Comparison of ENCODE assay signal across 19 cellular contexts in genomic region chr5:39203291-39203922, GRCh38. TPM values are rescaled to one million over a fixed set of nuclear protein-coding genes. Genes with fewer than 3 reads are reported as not detected.
DNase-seq lines count a peak whose midpoint lies in the region; ATAC-seq, FAIRE-seq and TF ChIP-seq lines count a peak whose summit lies in the region.
"Had no signal": no experiment of that assay in that cellular context is flagged by ENCODE, and none has a peak within 500 bp of the region (broad histone marks: within the 10 kb centered on the region; RNA-seq: fewer than 3 reads in every experiment).

No MANE protein-coding gene starts in this region.

- H3K9me3 ChIP-seq in CD4-positive, CD25-positive, alpha-beta regulatory T cell (ENCODE audit: control insufficient read depth in 2 of 2, low read length in 2 of 2): no peaks in the 10 kb centered on the region
- no peaks in the 10 kb centered on the region for H3K9me3 ChIP-seq in naive thymus-derived CD4-positive, alpha-beta T cell (ENCODE audit: control insufficient read depth in 2 of 3, low read length in 3 of 3)
- H3K9me3 ChIP-seq in psoas muscle: no peaks in the 10 kb centered on the region
- H3K9me3 ChIP-seq: BLaER1, gastroesophageal sphincter, HAP-1, right lobe of liver, SJCRH30 had no signal

- intact Hi-C loops in naive thymus-derived CD4-positive, alpha-beta T cell (cut with micrococcal nuclease): loop anchor here (1.0 to 10.0 kb wide), 7 partner anchors 8 to 1201 kb away; partner anchors contain the start of gene RICTOR (in 1 of the 2)
- intact Hi-C loops in psoas muscle (cut with DNase I): no loop called here

- WGBS in psoas muscle, 3 donors: 87 to 90% (median 89%) methylated on average over 1 of the region's 1 CpG

- peak overlapping the region; percentile 94 to 99 (median 96) for H3K4me3 Mint-ChIP-seq in CD4-positive, CD25-positive, alpha-beta regulatory T cell
- H3K4me3 Mint-ChIP-seq in activated T-helper 17 cell treated with anti-CD3 and anti-CD28 coated beads, Interleukin-2, amount 50 U/mL, for 72 hours: peak overlapping the region; percentile 91
- H3K4me3 Mint-ChIP-seq in naive thymus-derived CD4-positive, alpha-beta T cell: peak overlapping the region; percentile 75 to 100 (median 96)
- H3K4me3 Mint-ChIP-seq: memory B cell had no signal

- no peaks in the 10 kb centered on the region for H3K27me3 Mint-ChIP-seq in CD4-positive, CD25-positive, alpha-beta regulatory T cell
- H3K27me3 Mint-ChIP-seq in activated T-helper 17 cell treated with anti-CD3 and anti-CD28 coated beads, Interleukin-2, amount 50 U/mL, for 72 hours: no peaks in the 10 kb centered on the region
- no peaks in the 10 kb centered on the region for H3K27me3 Mint-ChIP-seq in naive thymus-derived CD4-positive, alpha-beta T cell
- H3K27me3 Mint-ChIP-seq: memory B cell had no signal

- H3K36me3 Mint-ChIP-seq in CD4-positive, CD25-positive, alpha-beta regulatory T cell: peaks cover 24% of the 10 kb centered on the region
- peaks cover 38% of the 10 kb centered on the region for H3K36me3 Mint-ChIP-seq in activated T-helper 17 cell treated with anti-CD3 and anti-CD28 coated beads, Interleukin-2, amount 50 U/mL, for 72 hours (ENCODE audit: low read depth)
- peaks cover 12 to 30% (median 23%) of the 10 kb centered on the region in 5 donors for H3K36me3 Mint-ChIP-seq in naive thymus-derived CD4-positive, alpha-beta T cell
- H3K36me3 Mint-ChIP-seq: memory B cell had no signal

- TF ChIP-seq CTCF in psoas muscle (IDR thresholded peaks at IDR 0.05): no peak

- ATAC-seq in CD4-positive, CD25-positive, alpha-beta regulatory T cell (ENCODE audit: low read depth in 2 of 2): no peak
- no peak for ATAC-seq in activated T-helper 17 cell treated with anti-CD3 and anti-CD28 coated beads, Interleukin-2, amount 50 U/mL, for 72 hours (replicated peaks)
- peak; percentile 46 for ATAC-seq in naive thymus-derived CD4-positive, alpha-beta T cell
- ATAC-seq in HG03108 (IDR thresholded peaks at IDR 0.05; ENCODE audit: unreplicated experiment) (no peak), psoas muscle (no peak), GM18907 (IDR thresholded peaks at IDR 0.05; ENCODE audit: unreplicated experiment) (no peak)
- ATAC-seq: gastroesophageal sphincter had no signal

- peaks cover 19 to 53% (median 44%) of the 10 kb centered on the region in 4 donors for H3K4me1 Mint-ChIP-seq in CD4-positive, CD25-positive, alpha-beta regulatory T cell
- H3K4me1 Mint-ChIP-seq in activated T-helper 17 cell treated with anti-CD3 and anti-CD28 coated beads, Interleukin-2, amount 50 U/mL, for 72 hours: peaks cover 33% of the 10 kb centered on the region
- H3K4me1 Mint-ChIP-seq in naive thymus-derived CD4-positive, alpha-beta T cell: peaks cover 31 to 52% (median 51%) of the 10 kb centered on the region in 7 donors

- no peaks in the 10 kb centered on the region for H3K27me3 ChIP-seq in CD4-positive, CD25-positive, alpha-beta regulatory T cell (ENCODE audit: control insufficient read depth, insufficient read depth, low read length)
- H3K27me3 ChIP-seq in naive thymus-derived CD4-positive, alpha-beta T cell (ENCODE audit: control insufficient read depth in 2 of 2, insufficient read depth in 2 of 2, low read length in 2 of 2): no peaks in the 10 kb centered on the region
- H3K27me3 ChIP-seq in psoas muscle (ENCODE audit: insufficient read depth in 3 of 3, low read length in 2 of 3): no peaks in the 10 kb centered on the region
- H3K27me3 ChIP-seq: BLaER1, gastroesophageal sphincter, right lobe of liver had no signal

- FAIRE-seq in H54 (lab: Jason Lieb, UNC): peak; percentile 20

- TF ChIP-seq POLR2A in H54 (IDR thresholded peaks at IDR 0.05; ENCODE audit: low read depth, low read length): no peak

- POLR2A ChIA-PET in naive thymus-derived CD4-positive, alpha-beta T cell (lab: Charles Lee): interaction anchor here (0.8 to 22.3 kb wide), 9 partner anchors 8 to 80 kb away, joined by 3 to 679 read pairs (median 33); partner anchors contain the start of gene FYB1

- H3K36me3 ChIP-seq in CD4-positive, CD25-positive, alpha-beta regulatory T cell (ENCODE audit: control insufficient read depth, insufficient read depth, low read length): no peaks in the 10 kb centered on the region
- peaks cover 0 to 10% (median 0%) of the 10 kb centered on the region in 3 experiments for H3K36me3 ChIP-seq in naive thymus-derived CD4-positive, alpha-beta T cell (ENCODE audit: control insufficient read depth in 2 of 3, insufficient read depth in 3 of 3, low read length in 3 of 3)
- no peaks in the 10 kb centered on the region for H3K36me3 ChIP-seq in psoas muscle (ENCODE audit: insufficient read depth in 1 of 2, low read depth in 1 of 2)
- H3K36me3 ChIP-seq: BLaER1, gastroesophageal sphincter, HAP-1, right lobe of liver, SJCRH30 had no signal

- H3K9me3 Mint-ChIP-seq in CD4-positive, CD25-positive, alpha-beta regulatory T cell: no peaks in the 10 kb centered on the region
- no peaks in the 10 kb centered on the region for H3K9me3 Mint-ChIP-seq in activated T-helper 17 cell treated with anti-CD3 and anti-CD28 coated beads, Interleukin-2, amount 50 U/mL, for 72 hours
- no peaks in the 10 kb centered on the region for H3K9me3 Mint-ChIP-seq in naive thymus-derived CD4-positive, alpha-beta T cell
- H3K9me3 Mint-ChIP-seq: memory B cell had no signal

- DNase-seq in CD4-positive, CD25-positive, alpha-beta regulatory T cell: no peak
- no peak for DNase-seq in H54 (ENCODE audit: insufficient read length, low spot score)
- peak in 1 of 9 donors; percentile 6 for DNase-seq in naive thymus-derived CD4-positive, alpha-beta T cell
- no peak for DNase-seq in psoas muscle
- DNase-seq in MV-4-11 (lab: John Stamatoyannopoulos, UW): no peak
- DNase-seq: NCI-H1105; nucleus accumbens; right lobe of liver; SJCRH30; stimulated activated CD4-positive, alpha-beta T cell treated with anti-CD3 and anti-CD28 coated beads, Interleukin-4, amount 100 ng/mL, for 4 hours had no signal

- CTCF ChIA-PET in naive thymus-derived CD4-positive, alpha-beta T cell (lab: Charles Lee): interaction anchor here (0.6 to 13.0 kb wide), 10 partner anchors 9 to 80 kb away, joined by 3 to 168 read pairs (median 6); partner anchors contain the start of gene FYB1

- peak overlapping the region; percentile 100 for H3K4me3 ChIP-seq in CD4-positive, CD25-positive, alpha-beta regulatory T cell (ENCODE audit: low read depth, low read length)
- H3K4me3 ChIP-seq in naive thymus-derived CD4-positive, alpha-beta T cell (ENCODE audit: low read length): peak overlapping the region; percentile 82
- no peak overlapping the region for H3K4me3 ChIP-seq in psoas muscle
- H3K4me3 ChIP-seq: BLaER1, gastroesophageal sphincter, HAP-1, right lobe of liver, SJCRH30 had no signal

- peak overlapping the region; percentile 92 to 98 (median 93) for H3K27ac Mint-ChIP-seq in CD4-positive, CD25-positive, alpha-beta regulatory T cell
- H3K27ac Mint-ChIP-seq in activated T-helper 17 cell treated with anti-CD3 and anti-CD28 coated beads, Interleukin-2, amount 50 U/mL, for 72 hours: peak overlapping the region; percentile 90
- peak overlapping the region; percentile 86 to 99 (median 98) for H3K27ac Mint-ChIP-seq in naive thymus-derived CD4-positive, alpha-beta T cell
- H3K27ac Mint-ChIP-seq: memory B cell had no signal

- peaks cover 60% of the 10 kb centered on the region for H3K4me1 ChIP-seq in CD4-positive, CD25-positive, alpha-beta regulatory T cell (ENCODE audit: control insufficient read depth, insufficient read depth, low read length, poor library complexity, severe bottlenecking)
- H3K4me1 ChIP-seq in naive thymus-derived CD4-positive, alpha-beta T cell (ENCODE audit: control insufficient read depth in 2 of 2, insufficient read depth in 2 of 2, low read length in 2 of 2): peaks cover 49 to 55% of the 10 kb centered on the region in 2 donors
- no peaks in the 10 kb centered on the region for H3K4me1 ChIP-seq in psoas muscle
- H3K4me1 ChIP-seq: BLaER1, gastroesophageal sphincter, HAP-1, right lobe of liver had no signal

- peak overlapping the region; percentile 84 for H3K27ac ChIP-seq in CD4-positive, CD25-positive, alpha-beta regulatory T cell (ENCODE audit: insufficient read depth, low read length, poor library complexity, severe bottlenecking)
- H3K27ac ChIP-seq in naive thymus-derived CD4-positive, alpha-beta T cell (ENCODE audit: low read depth, low read length): peak overlapping the region; percentile 93
- H3K27ac ChIP-seq in psoas muscle: no peak overlapping the region
- H3K27ac ChIP-seq: BLaER1, epithelial cell of prostate, gastroesophageal sphincter, SJCRH30 had no signal

RNA-seq across cellular contexts. Expression of gene FYB1, which starts 16.0 kb away (rescaled TPM):
- 639 TPM for total RNA-seq in CD4-positive, CD25-positive, alpha-beta regulatory T cell
- polyA plus RNA-seq in CD4-positive, CD25-positive, alpha-beta regulatory T cell: 100 to 1,000 TPM; 197 to 254 (median 226) TPM
- total RNA-seq in activated T-helper 17 cell treated with anti-CD3 and anti-CD28 coated beads, Interleukin-2, amount 50 U/mL, for 72 hours: 100 to 1,000 TPM in 1 of 2 donors, 10 to 100 TPM in 1; 95.7 to 153 TPM
- 100 to 1,000 TPM; 310 to 701 (median 497) TPM for total RNA-seq in naive thymus-derived CD4-positive, alpha-beta T cell
- polyA plus RNA-seq in naive thymus-derived CD4-positive, alpha-beta T cell: 100 to 1,000 TPM; 342 to 488 TPM
- total RNA-seq in psoas muscle: 1 to 10 TPM; 1.3 to 3.2 (median 2.3) TPM
- polyA plus RNA-seq in psoas muscle: under 1 TPM; 0.22 to 0.35 (median 0.25) TPM
- total RNA-seq: Daoy, SJCRH30 had no signal

Comparison
In these comparisons a context has a peak if more than half of its experiments do, and no peak if none do; other contexts are left out.
1. RNA of gene FYB1, which starts 16.0 kb away (total RNA-seq): 639 TPM in CD4-positive, CD25-positive, alpha-beta regulatory T cell (single experiment), 310 to 701 TPM in naive thymus-derived CD4-positive, alpha-beta T cell and 95.7 to 153 TPM in activated T-helper 17 cell treated with anti-CD3 and anti-CD28 coated beads, Interleukin-2, amount 50 U/mL, for 72 hours; 1.3 to 3.2 TPM in psoas muscle; every median in the first group is over 10 times any median in the second.
2. intact Hi-C loops: an anchor here in naive thymus-derived CD4-positive, alpha-beta T cell (1.0 to 10.0 kb wide); none called in psoas muscle.
3. Peak in every context shown above with its lines, with median percentiles within 50 percentile points of each other: H3K27ac Mint-ChIP-seq and H3K4me3 Mint-ChIP-seq.